In genomic region chr20:4637081-4637797, GRCh38 we compare ENCODE assay signal across 18 cellular contexts. TPM values are rescaled to one million over a fixed set of nuclear protein-coding genes. Genes with fewer than 3 reads are reported as not detected.
DNase-seq lines count a peak whose midpoint lies in the region; ATAC-seq and TF ChIP-seq lines count a peak whose summit lies in the region.
"Had no signal": no experiment of that assay in that cellular context is flagged by ENCODE, and none has a peak within 500 bp of the region (broad histone marks: within the 10 kb centered on the region; RNA-seq: fewer than 3 reads in every experiment).

No MANE protein-coding gene starts in this region.

- H3K9me3 ChIP-seq in mammary epithelial cell (replicated peaks; ENCODE audit: insufficient read depth, low read length), result peaks cover 3% of the 10 kb centered on the region
- H3K9me3 ChIP-seq: BE2C, right lobe of liver, SJCRH30, uterus had no signal

- H3K27me3 Mint-ChIP-seq in GM23338 (ENCODE audit: insufficient read depth, low read depth, poor library complexity) (peaks cover 5% of the 10 kb centered on the region), nephron progenitor cell (ENCODE audit: low read depth, poor library complexity) (no peaks in the 10 kb centered on the region)

- dilution Hi-C loops in mammary epithelial cell (cut with HindIII; ENCODE audit: low sequenced_read_pairs), result no loop called here

- WGBS in mammary epithelial cell (ENCODE audit: low coverage, missing lambda C conversion rate), result 68% methylated on average over 2 of the region's 3 CpGs

- H3K27me3 ChIP-seq in GM23338 (ENCODE audit: insufficient read depth) (no peaks in the 10 kb centered on the region), mammary epithelial cell (ENCODE audit: insufficient read depth, low read length) (no peaks in the 10 kb centered on the region)
- H3K27me3 ChIP-seq: right lobe of liver, SJCRH30, uterus had no signal

- CTCF ChIA-PET in mammary epithelial cell (lab: Charles Lee; ENCODE audit: low non-redundant PET), result no interaction called here

- intact Hi-C loops in mammary epithelial cell (cut with micrococcal nuclease) (no loop called here), left ventricle myocardium superior (cut with micrococcal nuclease) (no loop called here)

- H3K4me1 Mint-ChIP-seq in GM23338, result no peaks in the 10 kb centered on the region; the same call in 2 of the 3 replicates
- H3K4me1 Mint-ChIP-seq in nephron progenitor cell, result peaks cover 6% of the 10 kb centered on the region

- H4K20me1 ChIP-seq in GM23338 (replicated peaks; ENCODE audit: insufficient read depth) (no peaks in the 10 kb centered on the region), mammary epithelial cell (ENCODE audit: insufficient read depth, low read length) (no peaks in the 10 kb centered on the region)

- H3K27ac ChIP-seq in GM23338 (ENCODE audit: low read depth), result no peak overlapping the region
- peak overlapping the region; percentile 48 for H3K27ac ChIP-seq in mammary epithelial cell (ENCODE audit: insufficient read depth, low read depth, low read length)
- H3K27ac ChIP-seq: epithelial cell of prostate, right lobe of liver, SJCRH30, uterus had no signal

- no peaks in the 10 kb centered on the region for H3K79me2 ChIP-seq in GM23338 (replicated peaks; ENCODE audit: insufficient read depth)
- H3K79me2 ChIP-seq in mammary epithelial cell (ENCODE audit: insufficient read depth, low read length), result no peaks in the 10 kb centered on the region

- in situ Hi-C loops in mammary epithelial cell (cut with MboI; ENCODE audit: low sequenced_read_pairs in 2 of 2), result no loop called here

- H3K9me3 Mint-ChIP-seq in GM23338 (peaks cover 5% of the 10 kb centered on the region; the same call in 2 of the 3 replicates), nephron progenitor cell (no peaks in the 10 kb centered on the region)
- H3K9me3 Mint-ChIP-seq: natural killer cell treated with Interleukin-12 subunit alpha and Interleukin-12 subunit beta and Interleukin-15 and Interleukin-18, amount 100 ng/mL, for 72 hours had no signal

- no peaks in the 10 kb centered on the region; the same call in 1 of the 2 replicates for H3K4me1 ChIP-seq in GM23338 (ENCODE audit: insufficient read depth)
- peaks cover 30% of the 10 kb centered on the region for H3K4me1 ChIP-seq in mammary epithelial cell (ENCODE audit: insufficient read depth, low read length)
- H3K4me1 ChIP-seq: BE2C, right lobe of liver, uterus had no signal

- no peak overlapping the region for H3K4me2 ChIP-seq in GM23338
- no peak overlapping the region for H3K4me2 ChIP-seq in mammary epithelial cell (ENCODE audit: insufficient read depth, low read depth, low read length)

- no peaks in the 10 kb centered on the region for H3K36me3 ChIP-seq in GM23338 (ENCODE audit: insufficient read depth)
- H3K36me3 ChIP-seq in mammary epithelial cell (ENCODE audit: insufficient read depth, low read length), result no peaks in the 10 kb centered on the region
- H3K36me3 ChIP-seq: BE2C, right lobe of liver, SJCRH30, uterus had no signal

- H2AFZ ChIP-seq in GM23338 (no peak overlapping the region), mammary epithelial cell (ENCODE audit: low read depth, low read length) (no peak overlapping the region)

- H3K4me3 Mint-ChIP-seq in GM23338 (no peak overlapping the region), nephron progenitor cell (no peak overlapping the region)
- H3K4me3 Mint-ChIP-seq: natural killer cell treated with Interleukin-12 subunit alpha and Interleukin-12 subunit beta and Interleukin-15 and Interleukin-18, amount 100 ng/mL, for 72 hours had no signal

- H3K9me2 ChIP-seq in GM23338 (ENCODE audit: insufficient read depth), result no peaks in the 10 kb centered on the region

- H3K4me3 ChIP-seq in GM23338, result no peak overlapping the region
- no peak overlapping the region for H3K4me3 ChIP-seq in mammary epithelial cell (replicated peaks in 1 of 3; ENCODE audit: insufficient read depth in 1 of 3, low read depth in 2 of 3, low read length in 3 of 3)
- H3K4me3 ChIP-seq: right lobe of liver, SJCRH30, uterus had no signal

- no TSS peak for BruUV-seq in mammary epithelial cell (replicated peaks; lab: Mats Ljungman, UMichigan)

- H3K9ac ChIP-seq in mammary epithelial cell (ENCODE audit: insufficient read depth, low read length), result no peak overlapping the region

- H3K36me3 Mint-ChIP-seq in GM23338 (ENCODE audit: low read depth) (peaks cover 4% of the 10 kb centered on the region; the same call in 2 of the 3 replicates), nephron progenitor cell (ENCODE audit: low read depth) (no peaks in the 10 kb centered on the region)
- H3K36me3 Mint-ChIP-seq: natural killer cell treated with Interleukin-12 subunit alpha and Interleukin-12 subunit beta and Interleukin-15 and Interleukin-18, amount 100 ng/mL, for 72 hours had no signal

- peak overlapping the region; percentile 66 for H3K27ac Mint-ChIP-seq in GM23338
- no peak overlapping the region for H3K27ac Mint-ChIP-seq in nephron progenitor cell
- H3K27ac Mint-ChIP-seq: natural killer cell treated with Interleukin-12 subunit alpha and Interleukin-12 subunit beta and Interleukin-15 and Interleukin-18, amount 100 ng/mL, for 72 hours had no signal

- no peak for TF ChIP-seq CTCF in GM23338 (conservative IDR thresholded peaks at IDR 0.05; ENCODE audit: low read depth in 2 of 2)
- TF ChIP-seq CTCF in mammary epithelial cell (conservative IDR thresholded peaks at IDR 0.05 in 1 of 2, IDR thresholded peaks at IDR 0.05 in 1 of 2; ENCODE audit: extremely low read depth in 1 of 2, insufficient read depth in 1 of 2, low read depth in 1 of 2, low read length in 2 of 2), result no peak
- TF ChIP-seq CTCF in nephron progenitor cell (IDR thresholded peaks at IDR 0.05), result no peak

- no peak for ATAC-seq in GM23338
- ATAC-seq in HG02885 (IDR thresholded peaks at IDR 0.05; ENCODE audit: poor library complexity, unreplicated experiment), result no peak
- ATAC-seq in left ventricle myocardium superior, result no peak
- ATAC-seq: left colon; natural killer cell treated with Interleukin-12 subunit alpha and Interleukin-12 subunit beta and Interleukin-15 and Interleukin-18, amount 100 ng/mL, for 72 hours; right lobe of liver had no signal

- H3F3A ChIP-seq in GM23338 (replicated peaks; ENCODE audit: low read depth), result no peaks in the 10 kb centered on the region

- peak; percentile 50 for DNase-seq in A172 (ENCODE audit: low spot score)
- DNase-seq in GM23338 (ENCODE audit: low spot score), result no peak
- DNase-seq in NCI-H524 (lab: John Stamatoyannopoulos, UW), result peak; percentile 93 to 97
- DNase-seq in mammary epithelial cell, result peak; percentile 62
- DNase-seq in nephron progenitor cell, result no peak
- no peak for DNase-seq in stimulated activated CD4-positive, alpha-beta T cell treated with anti-CD3 and anti-CD28 coated beads, Interleukin-15, amount 100 ng/mL, for 24 hours
- DNase-seq in left ventricle myocardium superior, result no peak
- DNase-seq: activated naive CD4-positive, alpha-beta T cell treated with anti-CD3 and anti-CD28 coated beads, Interleukin-2, amount 50 U/mL, for 16 hours; BE2C; left colon; NCI-H774; right lobe of liver; SJCRH30; stimulated activated naive CD4-positive, alpha-beta T cell treated with Interleukin-2 at 50 U/mL for 16 hours; uterus had no signal

TF ChIP-seq in GM23338, 12 proteins besides CTCF, POLR2A, EP300 and RAD21 (continues in another document):
- TF ChIP-seq ZNF331 (CRISPR knock-in tag; IDR thresholded peaks at IDR 0.05; ENCODE audit: low read depth) (no peak), EZH2 (IDR thresholded peaks at IDR 0.05; ENCODE audit: low read depth, unreplicated experiment) (no peak), STAT1 (IDR thresholded peaks at IDR 0.05; ENCODE audit: unreplicated experiment) (no peak)

RNA-seq across cellular contexts. Expression of gene PRNP, which starts 49.0 kb away (rescaled TPM):
- 234 and 248 TPM in 2 replicates for total RNA-seq in A172 (2014; rRNA removed; shearing (Covaris generic))
- total RNA-seq in GM23338 (2014; rRNA removed; shearing (Covaris generic)), result 17.9 and 18.3 TPM in 2 replicates
- polyA plus RNA-seq in GM23338 (2016; fragmentation: Nextera tagmentation; extraction: Ambion mirVana) (10.3 and 13.0 TPM in 2 replicates), mammary epithelial cell (1,147 TPM)
- total RNA-seq in mammary epithelial cell (100 to 1,000 TPM; 676 to 841 TPM), left ventricle myocardium superior (153 TPM)
- 442 TPM for polyA minus RNA-seq in mammary epithelial cell

Comparison
In these comparisons a context has a peak if more than half of its experiments do, and no peak if none do; other contexts are left out.
1. DNase-seq: peak in A172 (single experiment), NCI-H524 (2 of 2) and mammary epithelial cell (single experiment); none in GM23338 (single experiment), nephron progenitor cell (single experiment), stimulated activated CD4-positive, alpha-beta T cell treated with anti-CD3 and anti-CD28 coated beads, Interleukin-15, amount 100 ng/mL, for 24 hours (single experiment) and left ventricle myocardium superior (single experiment).